In genomic region chr6:37802810-37803209, GRCh38 we compare ENCODE assay signal across 16 cellular contexts. TPM values are rescaled to one million over a fixed set of nuclear protein-coding genes. Genes with fewer than 3 reads are reported as not detected.
DNase-seq lines count a peak whose midpoint lies in the region; ATAC-seq and TF ChIP-seq lines count a peak whose summit lies in the region.
"Had no signal": no experiment of that assay in that cellular context is flagged by ENCODE, and none has a peak within 500 bp of the region (broad histone marks: within the 10 kb centered on the region; RNA-seq: fewer than 3 reads in every experiment).

No MANE protein-coding gene starts in this region.

- H3K9me3 ChIP-seq in adipocyte (ENCODE audit: control insufficient read depth, low read length) (no peaks in the 10 kb centered on the region), lower lobe of right lung (no peaks in the 10 kb centered on the region)

- ATAC-seq in lower lobe of right lung = peak; percentile 46 to 51
- no peak for ATAC-seq in HG03565 (IDR thresholded peaks at IDR 0.05; ENCODE audit: unreplicated experiment)
- no peak for ATAC-seq in HG02759 (IDR thresholded peaks at IDR 0.05; ENCODE audit: unreplicated experiment)
- ATAC-seq: CD8-positive, alpha-beta T cell; T-cell had no signal

- peak; percentile 71 for DNase-seq in CD1c-positive myeloid dendritic cell (ENCODE audit: extremely low spot score)
- peak; percentile 76 for DNase-seq in MV-4-11 (lab: John Stamatoyannopoulos, UW)
- no peak for DNase-seq in adipocyte (ENCODE audit: low read depth)
- DNase-seq in lower lobe of right lung = no peak
- no peak for DNase-seq in OCI-M2 (lab: John Stamatoyannopoulos, UW; ENCODE audit: unreplicated experiment)
- DNase-seq in A172 (ENCODE audit: low spot score) = no peak
- DNase-seq: CD8-positive, alpha-beta T cell; HFFc6; IMR-90; NCI-H1092 treated with DMSO at 0.1 percent for 48 hours; NCI-H510A treated with DMSO at 0.1 percent for 48 hours; OCI-M1; RPMI8226; T-cell had no signal

- H3K4me3 ChIP-seq in adipocyte (ENCODE audit: low read length) (no peak overlapping the region), lower lobe of right lung (no peak overlapping the region)

- H3K36me3 ChIP-seq in adipocyte (ENCODE audit: control insufficient read depth, insufficient read depth, low read length, severe bottlenecking) (no peaks in the 10 kb centered on the region), lower lobe of right lung (no peaks in the 10 kb centered on the region)

- H3K4me1 ChIP-seq in adipocyte (ENCODE audit: control insufficient read depth, insufficient read depth, low read length) = peaks cover 24% of the 10 kb centered on the region
- peaks cover 6% of the 10 kb centered on the region for H3K4me1 ChIP-seq in lower lobe of right lung

- no peak for TF ChIP-seq CTCF in lower lobe of right lung (IDR thresholded peaks at IDR 0.05)

- H3K27ac ChIP-seq in lower lobe of right lung = no peak overlapping the region

- intact Hi-C loops in lower lobe of right lung (cut with DNase I) = no loop called here

- no peaks in the 10 kb centered on the region for H3K27me3 ChIP-seq in adipocyte (replicated peaks; ENCODE audit: control insufficient read depth, insufficient read depth, low read length)
- H3K27me3 ChIP-seq in lower lobe of right lung (ENCODE audit: low read depth) = no peaks in the 10 kb centered on the region

- H3K9ac ChIP-seq in adipocyte (ENCODE audit: low read length) = peak overlapping the region; percentile 31

RNA-seq across cellular contexts. Expression of gene ZFAND3, which starts 16.7 kb away (rescaled TPM):
- 83.3 TPM for total RNA-seq in lower lobe of right lung
- 10.0 and 14.2 TPM in 2 replicates for total RNA-seq in A172 (2014; rRNA removed; shearing (Covaris generic))

Comparison
In these comparisons a context has a peak if more than half of its experiments do, and no peak if none do; other contexts are left out.
1. DNase-seq: peak in CD1c-positive myeloid dendritic cell (single experiment) and MV-4-11 (single experiment); none in adipocyte (single experiment), lower lobe of right lung (single experiment), OCI-M2 (single experiment) and A172 (single experiment).
2. ATAC-seq: peak in lower lobe of right lung (2 of 2); none in HG03565 (single experiment) and HG02759 (single experiment).